ENCODE assay signal across 17 cellular contexts in genomic region chr5:79935992-79936643, GRCh38. TPM values are rescaled to one million over a fixed set of nuclear protein-coding genes. Genes with fewer than 3 reads are reported as not detected.
DNase-seq lines count a peak whose midpoint lies in the region; ATAC-seq and TF ChIP-seq lines count a peak whose summit lies in the region.
"Had no signal": no experiment of that assay in that cellular context is flagged by ENCODE, and none has a peak within 500 bp of the region (broad histone marks: within the 10 kb centered on the region; RNA-seq: fewer than 3 reads in every experiment).

No MANE protein-coding gene starts in this region.

- TF ChIP-seq CTCF in left lung (IDR thresholded peaks at IDR 0.05) (no peak), upper lobe of right lung (IDR thresholded peaks at IDR 0.05) (no peak)

- H3K27me3 Mint-ChIP-seq in activated CD8-positive, alpha-beta T cell treated with anti-CD3 and anti-CD28 coated beads, Interleukin-2, amount 10 ng/mL, durations not matched to agents 7 days and 5 days (ENCODE audit: low read depth), result no peaks in the 10 kb centered on the region

- H3K4me1 ChIP-seq in left lung (no peaks in the 10 kb centered on the region), upper lobe of right lung (no peaks in the 10 kb centered on the region)
- H3K4me1 ChIP-seq: A549 had no signal

- no peak overlapping the region for H3K4me3 Mint-ChIP-seq in activated CD8-positive, alpha-beta T cell treated with anti-CD3 and anti-CD28 coated beads, Interleukin-2, amount 10 ng/mL, durations not matched to agents 7 days and 5 days
- H3K4me3 Mint-ChIP-seq: naive thymus-derived CD4-positive, alpha-beta T cell had no signal

- no peaks in the 10 kb centered on the region for H3K36me3 Mint-ChIP-seq in activated CD8-positive, alpha-beta T cell treated with anti-CD3 and anti-CD28 coated beads, Interleukin-2, amount 10 ng/mL, durations not matched to agents 7 days and 5 days (ENCODE audit: low read depth)
- H3K36me3 Mint-ChIP-seq: naive thymus-derived CD4-positive, alpha-beta T cell had no signal

- intact Hi-C loops in left lung (cut with DNase I) (no loop called here), upper lobe of right lung (cut with DNase I) (no loop called here)

- no peak overlapping the region for H3K27ac Mint-ChIP-seq in activated CD8-positive, alpha-beta T cell treated with anti-CD3 and anti-CD28 coated beads, Interleukin-2, amount 10 ng/mL, durations not matched to agents 7 days and 5 days
- H3K27ac Mint-ChIP-seq: naive thymus-derived CD4-positive, alpha-beta T cell had no signal

- H3K27ac ChIP-seq in left lung, result no peak overlapping the region
- no peak overlapping the region for H3K27ac ChIP-seq in upper lobe of right lung
- H3K27ac ChIP-seq: A549, SK-N-MC had no signal

- CTCF ChIA-PET in activated CD8-positive, alpha-beta T cell treated with anti-CD3 and anti-CD28 coated beads, Interleukin-2, amount 10 ng/mL, durations not matched to agents 7 days and 5 days (lab: Charles Lee), result no interaction called here

- H3K4me3 ChIP-seq in left lung (no peak overlapping the region), upper lobe of right lung (no peak overlapping the region)
- H3K4me3 ChIP-seq: A549, SK-N-MC had no signal

- H3K9me3 Mint-ChIP-seq in activated CD8-positive, alpha-beta T cell treated with anti-CD3 and anti-CD28 coated beads, Interleukin-2, amount 10 ng/mL, durations not matched to agents 7 days and 5 days (ENCODE audit: insufficient read depth), result no peaks in the 10 kb centered on the region

- H3K36me3 ChIP-seq in left lung (no peaks in the 10 kb centered on the region), upper lobe of right lung (no peaks in the 10 kb centered on the region)

- H3K9me3 ChIP-seq in left lung (no peaks in the 10 kb centered on the region), upper lobe of right lung (no peaks in the 10 kb centered on the region)

- POLR2A ChIA-PET in activated CD8-positive, alpha-beta T cell treated with anti-CD3 and anti-CD28 coated beads, Interleukin-2, amount 10 ng/mL, durations not matched to agents 7 days and 5 days (lab: Charles Lee), result no interaction called here

- no peaks in the 10 kb centered on the region for H3K27me3 ChIP-seq in left lung
- no peaks in the 10 kb centered on the region for H3K27me3 ChIP-seq in upper lobe of right lung

- peak; percentile 76 for ATAC-seq in left lung
- peak; percentile 49 for ATAC-seq in upper lobe of right lung
- no peak for ATAC-seq in GM18858 (IDR thresholded peaks at IDR 0.05; ENCODE audit: unreplicated experiment)
- ATAC-seq in activated CD8-positive, alpha-beta T cell treated with anti-CD3 and anti-CD28 coated beads, Interleukin-2, amount 10 ng/mL, durations not matched to agents 7 days and 5 days, result no peak
- no peak for ATAC-seq in HG02623 (IDR thresholded peaks at IDR 0.05; ENCODE audit: unreplicated experiment)
- ATAC-seq: A549; HCT116; naive thymus-derived CD4-positive, alpha-beta T cell; stimulated activated naive CD8-positive, alpha-beta T cell treated with anti-CD3 and anti-CD28 coated beads, Interleukin-15, Interleukin-2, amounts not matched to agents 100 U/mL and 50 U/mL, for 24 hours had no signal

- H3K4me1 Mint-ChIP-seq in activated CD8-positive, alpha-beta T cell treated with anti-CD3 and anti-CD28 coated beads, Interleukin-2, amount 10 ng/mL, durations not matched to agents 7 days and 5 days (ENCODE audit: low read depth), result peaks cover 26% of the 10 kb centered on the region

- DNase-seq in SIG-M5 treated with dmso at 0.1 percent for 504 hours (lab: John Stamatoyannopoulos, UW; ENCODE audit: unreplicated experiment), result peak; percentile 41
- DNase-seq in SIG-M5 (lab: John Stamatoyannopoulos, UW), result no peak
- peak; percentile 60 for DNase-seq in dedifferentiated amniotic fluid mesenchymal stem cell (ENCODE audit: extremely low spot score)
- no peak for DNase-seq in left lung
- no peak for DNase-seq in upper lobe of right lung
- DNase-seq in activated CD8-positive, alpha-beta T cell treated with anti-CD3 and anti-CD28 coated beads, Interleukin-2, amount 10 ng/mL, durations not matched to agents 7 days and 5 days, result no peak
- DNase-seq: activated effector memory CD4-positive, alpha-beta T cell treated with anti-CD3 and anti-CD28 coated beads, Interleukin-2, amount 50 U/mL, for 16 hours; COR-L47; effector CD8-positive, alpha-beta T cell; naive thymus-derived CD4-positive, alpha-beta T cell; NCI-H2029; stimulated activated naive CD8-positive, alpha-beta T cell treated with anti-CD3 and anti-CD28 coated beads, Interleukin-15, Interleukin-2, amounts not matched to agents 100 U/mL and 50 U/mL, for 24 hours had no signal

RNA-seq across cellular contexts. Expression of gene MTX3, which starts 54.9 kb away (rescaled TPM):
- 10 to 100 TPM; 11.2 to 16.3 TPM for total RNA-seq in left lung
- 14.9 TPM for total RNA-seq in upper lobe of right lung
- total RNA-seq in activated CD8-positive, alpha-beta T cell treated with anti-CD3 and anti-CD28 coated beads, Interleukin-2, amount 10 ng/mL, durations not matched to agents 7 days and 5 days, result 10 to 100 TPM; 11.7 to 13.2 TPM

Comparison
In these comparisons a context has a peak if more than half of its experiments do, and no peak if none do; other contexts are left out.
1. DNase-seq: peak in SIG-M5 treated with dmso at 0.1 percent for 504 hours (single experiment) and dedifferentiated amniotic fluid mesenchymal stem cell (single experiment); none in SIG-M5 (single experiment), left lung (0 of 2), upper lobe of right lung (single experiment) and activated CD8-positive, alpha-beta T cell treated with anti-CD3 and anti-CD28 coated beads, Interleukin-2, amount 10 ng/mL, durations not matched to agents 7 days and 5 days (single experiment).
2. ATAC-seq: peak in left lung (single experiment) and upper lobe of right lung (single experiment); none in GM18858 (single experiment), activated CD8-positive, alpha-beta T cell treated with anti-CD3 and anti-CD28 coated beads, Interleukin-2, amount 10 ng/mL, durations not matched to agents 7 days and 5 days (single experiment) and HG02623 (single experiment).